In the genomic region with DNA sequence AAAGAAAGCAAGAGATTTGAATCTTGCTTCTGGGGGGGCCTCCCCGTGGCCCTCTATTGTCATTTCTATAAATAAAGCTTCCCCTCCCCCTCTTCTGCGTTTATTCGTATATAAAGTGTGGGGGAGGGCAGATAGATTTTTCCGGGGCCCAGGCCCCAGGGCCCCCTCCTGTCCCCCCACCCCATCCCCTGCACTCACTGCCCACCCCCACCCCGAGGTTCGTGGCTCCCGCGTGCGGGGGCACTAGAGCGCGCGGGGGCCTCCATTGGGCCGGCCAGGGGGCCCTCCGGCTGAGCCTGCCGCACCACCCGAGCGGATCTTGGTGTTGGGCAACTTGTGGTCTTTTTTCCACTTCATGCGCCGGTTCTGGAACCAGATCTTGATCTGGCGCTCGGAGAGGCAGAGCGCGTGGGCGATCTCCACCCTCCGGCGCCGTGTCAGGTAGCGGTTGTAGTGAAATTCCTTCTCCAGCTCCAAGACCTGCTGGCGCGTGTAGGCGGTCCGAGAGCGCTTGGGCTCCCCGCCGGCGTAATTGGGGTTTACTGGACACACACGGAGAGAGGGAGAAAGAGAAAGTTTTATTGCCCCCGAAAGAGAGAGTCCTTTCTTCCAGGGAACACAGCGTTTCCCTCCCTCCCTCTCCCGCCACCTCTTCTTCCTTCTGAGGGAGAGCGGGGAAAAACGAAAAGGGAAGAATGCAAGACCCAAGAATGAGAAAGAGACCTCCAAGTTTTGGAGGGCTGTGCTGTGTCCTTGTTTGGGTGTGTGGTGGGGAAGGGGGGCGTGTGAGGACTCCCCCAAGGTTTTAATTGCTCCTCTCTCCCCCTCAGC, we compare ENCODE assay signal across 9 cellular contexts. TPM values are rescaled to one million over a fixed set of nuclear protein-coding genes. Genes with fewer than 3 reads are reported as not detected.
A peak's percentile ranks its signal among the peaks of the same experiment; 100 is the strongest.
DNase-seq lines count a peak whose midpoint lies in the region; ATAC-seq and TF ChIP-seq lines count a peak whose summit lies in the region.
"Had no signal": no experiment of that assay in that cellular context is flagged by ENCODE, and none has a peak within 500 bp of the region (broad histone marks: within the 10 kb centered on the region; RNA-seq: fewer than 3 reads in every experiment).

No MANE protein-coding gene starts in this region.

- peaks cover 28% of the 10 kb centered on the region for H3K27me3 Mint-ChIP-seq in activated CD8-positive, alpha-beta memory T cell treated with anti-CD3 and anti-CD28 coated beads, Interleukin-2, amount 10 ng/mL, durations not matched to agents 7 days and 5 days
- H3K27me3 Mint-ChIP-seq in activated T-helper 17 cell treated with anti-CD3 and anti-CD28 coated beads, Interleukin-2, amount 50 U/mL, for 72 hours, result peaks cover 23% of the 10 kb centered on the region

- H3K27me3 ChIP-seq in kidney epithelial cell (ENCODE audit: control insufficient read depth, insufficient read depth, low read length), result no peaks in the 10 kb centered on the region
- no peaks in the 10 kb centered on the region for H3K27me3 ChIP-seq in thoracic aorta (replicated peaks; ENCODE audit: insufficient read depth)

- H3K9me3 Mint-ChIP-seq in activated CD8-positive, alpha-beta memory T cell treated with anti-CD3 and anti-CD28 coated beads, Interleukin-2, amount 10 ng/mL, durations not matched to agents 7 days and 5 days (ENCODE audit: low read depth), result no peaks in the 10 kb centered on the region
- no peaks in the 10 kb centered on the region for H3K9me3 Mint-ChIP-seq in activated T-helper 17 cell treated with anti-CD3 and anti-CD28 coated beads, Interleukin-2, amount 50 U/mL, for 72 hours

- no peaks in the 10 kb centered on the region for H3K9me3 ChIP-seq in thoracic aorta

- H3K4me3 Mint-ChIP-seq in activated CD8-positive, alpha-beta memory T cell treated with anti-CD3 and anti-CD28 coated beads, Interleukin-2, amount 10 ng/mL, durations not matched to agents 7 days and 5 days, result peak overlapping the region; percentile 93
- peak overlapping the region; percentile 91 for H3K4me3 Mint-ChIP-seq in activated T-helper 17 cell treated with anti-CD3 and anti-CD28 coated beads, Interleukin-2, amount 50 U/mL, for 72 hours

- peak overlapping the region; percentile 75 for H3K27ac Mint-ChIP-seq in activated CD8-positive, alpha-beta memory T cell treated with anti-CD3 and anti-CD28 coated beads, Interleukin-2, amount 10 ng/mL, durations not matched to agents 7 days and 5 days
- H3K27ac Mint-ChIP-seq in activated T-helper 17 cell treated with anti-CD3 and anti-CD28 coated beads, Interleukin-2, amount 50 U/mL, for 72 hours, result no peak overlapping the region

- peak overlapping the region; percentile 68 for H3K4me3 ChIP-seq in kidney epithelial cell (ENCODE audit: low read depth, low read length)
- H3K4me3 ChIP-seq in thoracic aorta, result peak overlapping the region; percentile 72
- H3K4me3 ChIP-seq: BLaER1 treated with 17β-estradiol and CSF1 and Interleukin-3, amounts not matched to agents 10 nM and 100 nM had no signal

- H3K4me1 Mint-ChIP-seq in activated CD8-positive, alpha-beta memory T cell treated with anti-CD3 and anti-CD28 coated beads, Interleukin-2, amount 10 ng/mL, durations not matched to agents 7 days and 5 days, result peaks cover 41% of the 10 kb centered on the region
- H3K4me1 Mint-ChIP-seq in activated T-helper 17 cell treated with anti-CD3 and anti-CD28 coated beads, Interleukin-2, amount 50 U/mL, for 72 hours, result peaks cover 9% of the 10 kb centered on the region

- TF ChIP-seq CTCF in kidney epithelial cell (IDR thresholded peaks at IDR 0.05; ENCODE audit: insufficient read depth, low read length, poor library complexity, severe bottlenecking) (no peak), thoracic aorta (IDR thresholded peaks at IDR 0.05) (no peak)

- no peak for DNase-seq in activated CD8-positive, alpha-beta memory T cell treated with anti-CD3 and anti-CD28 coated beads, Interleukin-2, amount 10 ng/mL, durations not matched to agents 7 days and 5 days
- DNase-seq in activated CD8-positive, alpha-beta memory T cell treated with anti-CD3 and anti-CD28 coated beads, Interleukin-2, amount 50 U/mL, for 48 hours, result no peak
- DNase-seq in kidney epithelial cell (ENCODE audit: low read depth) (no peak), thoracic aorta (ENCODE audit: low spot score) (no peak)
- no peak for DNase-seq in activated CD4-positive, alpha-beta T cell treated with anti-CD3 and anti-CD28 coated beads for 1 hour

- CTCF ChIA-PET in activated CD8-positive, alpha-beta memory T cell treated with anti-CD3 and anti-CD28 coated beads, Interleukin-2, amount 10 ng/mL, durations not matched to agents 7 days and 5 days (lab: Charles Lee), result interaction anchor here (0.9 to 1.3 kb wide), 2 partner anchors 86 to 225 kb away, joined by 3 read pairs; no protein-coding TSS in a partner anchor

- H3K36me3 ChIP-seq in kidney epithelial cell (ENCODE audit: control insufficient read depth, insufficient read depth, low read length), result peaks cover 3% of the 10 kb centered on the region
- no peaks in the 10 kb centered on the region for H3K36me3 ChIP-seq in thoracic aorta
- H3K36me3 ChIP-seq: BLaER1 treated with 17β-estradiol and CSF1 and Interleukin-3, amounts not matched to agents 10 nM and 100 nM had no signal

- no peak for ATAC-seq in activated CD8-positive, alpha-beta memory T cell treated with anti-CD3 and anti-CD28 coated beads, Interleukin-2, amount 10 ng/mL, durations not matched to agents 7 days and 5 days
- no peak for ATAC-seq in activated T-helper 17 cell treated with anti-CD3 and anti-CD28 coated beads, Interleukin-2, amount 50 U/mL, for 72 hours (replicated peaks)
- ATAC-seq in thoracic aorta (ENCODE audit: insufficient number of reproducible peaks, low FRiP score, low read depth) (peak; percentile 30), GM21515 (IDR thresholded peaks at IDR 0.05; ENCODE audit: unreplicated experiment) (no peak), HG03196 (IDR thresholded peaks at IDR 0.05; ENCODE audit: unreplicated experiment) (no peak)

- peaks cover 9% of the 10 kb centered on the region for H3K36me3 Mint-ChIP-seq in activated CD8-positive, alpha-beta memory T cell treated with anti-CD3 and anti-CD28 coated beads, Interleukin-2, amount 10 ng/mL, durations not matched to agents 7 days and 5 days
- no peaks in the 10 kb centered on the region for H3K36me3 Mint-ChIP-seq in activated T-helper 17 cell treated with anti-CD3 and anti-CD28 coated beads, Interleukin-2, amount 50 U/mL, for 72 hours (ENCODE audit: low read depth)

- H3K4me1 ChIP-seq in thoracic aorta (ENCODE audit: control insufficient read depth in 1 of 2, low read depth in 2 of 2), result peaks cover 29 to 64% of the 10 kb centered on the region in 2 donors

- H3K27ac ChIP-seq in thoracic aorta, result peak overlapping the region; percentile 89 to 97
- H3K27ac ChIP-seq: BLaER1 treated with 17β-estradiol and CSF1 and Interleukin-3, amounts not matched to agents 10 nM and 100 nM had no signal

RNA-seq across cellular contexts. Expression of gene HOXB4, which starts 1.5 kb away (rescaled TPM):
- total RNA-seq in activated CD8-positive, alpha-beta memory T cell treated with anti-CD3 and anti-CD28 coated beads, Interleukin-2, amount 10 ng/mL, durations not matched to agents 7 days and 5 days, result 1 to 10 TPM; 7.8 TPM
- 1 to 10 TPM; 2.6 to 2.8 TPM for total RNA-seq in activated T-helper 17 cell treated with anti-CD3 and anti-CD28 coated beads, Interleukin-2, amount 50 U/mL, for 72 hours
- total RNA-seq in kidney epithelial cell, result 3.6 and 4.4 TPM in 2 replicates
- total RNA-seq in thoracic aorta, result 10 to 100 TPM in 1 of 2 donors, 1 to 10 TPM in 1; 6.2 to 11.5 TPM

RNA-seq across cellular contexts. Expression of gene HOXB3, which starts 13.3 kb away (rescaled TPM):
- 10 to 100 TPM; 11.9 to 12.9 TPM for total RNA-seq in activated CD8-positive, alpha-beta memory T cell treated with anti-CD3 and anti-CD28 coated beads, Interleukin-2, amount 10 ng/mL, durations not matched to agents 7 days and 5 days
- total RNA-seq in activated T-helper 17 cell treated with anti-CD3 and anti-CD28 coated beads, Interleukin-2, amount 50 U/mL, for 72 hours, result 1 to 10 TPM; 3.1 to 5.4 TPM
- 24.0 and 31.1 TPM in 2 replicates for total RNA-seq in kidney epithelial cell
- total RNA-seq in thoracic aorta, result 10 to 100 TPM; 26.8 to 33.3 TPM

RNA-seq across cellular contexts. Expression of gene HOXB5, which starts 16.9 kb away (rescaled TPM):
- under 1 TPM in 1 of 2 experiments, not detected in 1; 0.16 TPM for total RNA-seq in activated CD8-positive, alpha-beta memory T cell treated with anti-CD3 and anti-CD28 coated beads, Interleukin-2, amount 10 ng/mL, durations not matched to agents 7 days and 5 days
- not detected for total RNA-seq in activated T-helper 17 cell treated with anti-CD3 and anti-CD28 coated beads, Interleukin-2, amount 50 U/mL, for 72 hours
- total RNA-seq in kidney epithelial cell (3.6 and 3.8 TPM in 2 replicates), thoracic aorta (1 to 10 TPM in 1 of 2 donors, under 1 TPM in 1; 0.56 to 3.8 TPM)

RNA-seq across cellular contexts. Expression of gene HOXB6, which starts 28.1 kb away (rescaled TPM):
- 1 to 10 TPM in 1 of 2 experiments, under 1 TPM in 1; 0.58 to 1.1 TPM for total RNA-seq in activated CD8-positive, alpha-beta memory T cell treated with anti-CD3 and anti-CD28 coated beads, Interleukin-2, amount 10 ng/mL, durations not matched to agents 7 days and 5 days
- total RNA-seq in activated T-helper 17 cell treated with anti-CD3 and anti-CD28 coated beads, Interleukin-2, amount 50 U/mL, for 72 hours, result under 1 TPM; 0.37 to 0.39 TPM
- 29.8 and 30.7 TPM in 2 replicates for total RNA-seq in kidney epithelial cell
- total RNA-seq in thoracic aorta, result 1 to 10 TPM; 4.2 to 9.9 TPM

RNA-seq across cellular contexts. Expression of gene HOXB2, which starts 31.8 kb away (rescaled TPM):
- 10 to 100 TPM; 17.2 to 17.5 TPM for total RNA-seq in activated CD8-positive, alpha-beta memory T cell treated with anti-CD3 and anti-CD28 coated beads, Interleukin-2, amount 10 ng/mL, durations not matched to agents 7 days and 5 days
- total RNA-seq in activated T-helper 17 cell treated with anti-CD3 and anti-CD28 coated beads, Interleukin-2, amount 50 U/mL, for 72 hours, result 10 to 100 TPM in 1 of 2 donors, 1 to 10 TPM in 1; 2.0 to 15.3 TPM
- total RNA-seq in kidney epithelial cell (15.2 and 24.6 TPM in 2 replicates), thoracic aorta (10 to 100 TPM; 53.3 to 73.0 TPM)
